ENCODE assay signal across 7 cellular contexts in the genomic region with DNA sequence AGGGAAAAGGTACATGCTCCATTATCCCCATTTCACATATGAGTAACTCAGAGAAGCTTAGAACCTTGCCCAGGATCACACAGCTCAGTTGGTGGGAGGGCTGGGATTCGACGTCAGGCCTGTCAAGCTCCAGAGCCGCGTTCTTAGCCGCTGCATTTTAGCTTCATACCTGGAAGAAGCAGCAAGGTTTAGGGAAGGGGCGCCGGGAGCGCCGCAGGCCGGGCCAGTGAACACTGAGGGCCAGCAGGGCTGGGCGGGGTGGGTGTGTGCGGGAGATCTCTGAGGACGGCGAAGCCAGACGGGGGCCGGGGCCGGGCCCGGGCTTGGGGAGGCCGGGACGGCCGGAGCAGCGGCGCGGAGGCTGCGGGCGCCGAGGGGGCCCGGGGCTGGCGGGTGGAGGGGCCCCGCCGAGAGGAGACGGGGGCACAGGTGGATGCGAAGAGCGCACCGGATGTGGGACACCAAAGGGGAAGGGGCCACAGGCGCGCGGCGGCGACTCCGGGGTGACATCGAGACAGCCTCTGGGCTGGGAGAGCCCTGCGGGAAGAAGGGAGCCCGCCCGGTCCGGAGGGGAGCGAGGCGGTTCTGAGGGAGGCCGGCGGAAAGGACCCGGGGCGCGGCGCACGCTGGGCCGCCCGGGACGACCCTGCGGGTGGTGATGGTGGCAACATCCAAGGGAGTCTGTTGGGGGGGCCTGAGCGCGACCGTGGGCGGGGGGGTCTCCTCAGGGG.
DNase-seq lines count a peak whose midpoint lies in the region; ATAC-seq and TF ChIP-seq lines count a peak whose summit lies in the region.

No MANE protein-coding gene starts in this region.

- H3K4me3 ChIP-seq in RWPE2 (ENCODE audit: severe bottlenecking), result peak overlapping the region; percentile 72
- peak overlapping the region; percentile 88 for H3K4me3 ChIP-seq in adipocyte (ENCODE audit: low read length)
- H3K4me3 ChIP-seq in iPS-11a (ENCODE audit: low read depth, low read length), result peak overlapping the region; percentile 70

- no peaks in the 10 kb centered on the region for H3K27me3 ChIP-seq in RWPE2 (ENCODE audit: insufficient read depth, poor library complexity, severe bottlenecking)
- no peaks in the 10 kb centered on the region for H3K27me3 ChIP-seq in adipocyte (replicated peaks; ENCODE audit: control insufficient read depth, insufficient read depth, low read length)

- peak overlapping the region; percentile 39 for H3K27ac ChIP-seq in RWPE2 (ENCODE audit: poor library complexity, severe bottlenecking)

- H3K36me3 ChIP-seq in RWPE2 (ENCODE audit: low read depth), result peaks cover 36% of the 10 kb centered on the region
- H3K36me3 ChIP-seq in adipocyte (ENCODE audit: control insufficient read depth, insufficient read depth, low read length, severe bottlenecking), result peaks cover 49% of the 10 kb centered on the region

- peak overlapping the region; percentile 92 for H3K9ac ChIP-seq in adipocyte (ENCODE audit: low read length)

- TF ChIP-seq CTCF in RWPE2 (IDR thresholded peaks at IDR 0.05; ENCODE audit: poor library complexity, severe bottlenecking), result no peak

- no peak for DNase-seq in RWPE2 (ENCODE audit: low spot score)
- DNase-seq in adipocyte (ENCODE audit: low read depth), result peak; percentile 63
- DNase-seq in stimulated activated CD4-positive, alpha-beta T cell treated with anti-CD3 and anti-CD28 coated beads, Interleukin-15, amount 100 ng/mL, for 24 hours, result peak; percentile 70
- DNase-seq in cortex of kidney (lab: John Stamatoyannopoulos, UW), result no peak

- H3K4me1 ChIP-seq in RWPE2 (ENCODE audit: insufficient read depth, poor library complexity, severe bottlenecking) (peaks cover 6% of the 10 kb centered on the region), adipocyte (ENCODE audit: control insufficient read depth, insufficient read depth, low read length) (peaks cover 28% of the 10 kb centered on the region)

- peak; percentile 19 for ATAC-seq in GM18870 (IDR thresholded peaks at IDR 0.05; ENCODE audit: unreplicated experiment)
- ATAC-seq in HG02938 (IDR thresholded peaks at IDR 0.05; ENCODE audit: unreplicated experiment), result peak; percentile 30
- peak; percentile 28 for ATAC-seq in RWPE2 (ENCODE audit: low read depth)

- no peaks in the 10 kb centered on the region for H3K9me3 ChIP-seq in RWPE2 (ENCODE audit: severe bottlenecking)
- H3K9me3 ChIP-seq in adipocyte (ENCODE audit: control insufficient read depth, low read length), result no peaks in the 10 kb centered on the region

Comparison
In these comparisons a context has a peak if more than half of its experiments do, and no peak if none do; other contexts are left out.
1. DNase-seq: peak in adipocyte (single experiment) and stimulated activated CD4-positive, alpha-beta T cell treated with anti-CD3 and anti-CD28 coated beads, Interleukin-15, amount 100 ng/mL, for 24 hours (single experiment); none in RWPE2 (single experiment) and cortex of kidney (single experiment).
2. Peak in every context shown above with its lines, with median percentiles within 50 percentile points of each other: ATAC-seq and H3K4me3 ChIP-seq.